25 cellular contexts compared by ENCODE assay signal in genomic region chr4:22877653-22878052, GRCh38.
"Had no signal": no experiment of that assay in that cellular context is flagged by ENCODE, and none has a peak within 500 bp of the region (broad histone marks: within the 10 kb centered on the region; RNA-seq: fewer than 3 reads in every experiment).

No MANE protein-coding gene starts in this region.

- ATAC-seq: activated T-helper 17 cell treated with anti-CD3 and anti-CD28 coated beads, Interleukin-2, amount 50 U/mL, for 72 hours; K562; PC-3; SK-N-SH treated with all-trans-retinoic acid at 6 μM for 48 hours had no signal

- H3K4me3 ChIP-seq: cardiac muscle cell, K562, SJSA1 had no signal

- DNase-seq: activated B cell treated with CpG ODN at 0.5 μM for 24 hours; activated CD4-positive, alpha-beta memory T cell treated with anti-CD3 and anti-CD28 coated beads for 36 hours; activated CD4-positive, alpha-beta T cell treated with anti-CD3 and anti-CD28 coated beads for 1 hour; activated CD4-positive, alpha-beta T cell treated with anti-CD3 and anti-CD28 coated beads, Interleukin-2, amount 10 ng/mL, durations not matched to agents 24 days and 14 days; activated CD8-positive, alpha-beta memory T cell treated with anti-CD3 and anti-CD28 coated beads for 24 hours; activated gamma-delta T cell; activated naive CD4-positive, alpha-beta T cell treated with anti-CD3 and anti-CD28 coated beads for 36 hours; activated T-cell treated with anti-CD3 and anti-CD28 coated beads for 4 hours; activated T-cell treated with anti-CD3 and anti-CD28 coated beads, Interleukin-2, amount 50 U/mL, for 48 hours; brain microvascular endothelial cell; cerebellar nuclear complex; Karpas-422; MM.1S; NCI-H1436; NCI-H187 treated with DMSO at 0.1 percent for 48 hours; NCI-H2107; NCI-H524; NCI-H82; PC-3; SHP77 had no signal
